1 cellular context compared by ENCODE assay signal in genomic region chr15:38130200-38130567, GRCh38.
TF ChIP-seq lines count a peak whose summit lies in the region.

No MANE protein-coding gene starts in this region.

TF ChIP-seq in H1, 55 proteins besides CTCF, POLR2A, EP300 and RAD21 (continued from another document):
- no peak for TF ChIP-seq CHD7 (IDR thresholded peaks at IDR 0.05; ENCODE audit: insufficient replicate concordance, low read length)
- no peak for TF ChIP-seq RFX5 (IDR thresholded peaks at IDR 0.05; ENCODE audit: borderline replicate concordance, low read depth, low read length)
- TF ChIP-seq BCL11A (IDR thresholded peaks at IDR 0.05; ENCODE audit: low read depth in 2 of 2, low read length in 2 of 2) = no peak
- no peak for TF ChIP-seq JUN (IDR thresholded peaks at IDR 0.05; ENCODE audit: low read depth, low read length)
